ENCODE assay signal across 18 cellular contexts in the genomic region with DNA sequence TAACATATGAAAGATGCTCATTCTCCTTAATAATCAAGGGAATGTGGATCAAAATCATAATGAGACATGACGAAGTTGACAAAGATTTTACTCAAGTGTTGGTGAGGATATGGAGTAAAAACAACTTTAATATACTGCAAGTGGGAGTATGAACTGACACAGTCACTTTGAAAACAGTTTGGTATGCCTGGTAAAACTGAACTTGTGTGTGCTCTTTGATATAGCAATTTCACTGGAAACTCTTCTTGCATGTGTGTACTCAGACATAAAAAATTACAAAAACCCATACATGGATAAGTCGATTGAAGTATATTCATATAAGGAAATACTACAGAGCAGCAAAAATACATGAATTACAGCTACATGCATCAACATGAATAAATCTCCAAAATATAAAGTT.
DNase-seq lines count a peak whose midpoint lies in the region; ATAC-seq and TF ChIP-seq lines count a peak whose summit lies in the region.
"Had no signal": no experiment of that assay in that cellular context is flagged by ENCODE, and none has a peak within 500 bp of the region (broad histone marks: within the 10 kb centered on the region; RNA-seq: fewer than 3 reads in every experiment).

No MANE protein-coding gene starts in this region.

- H3K4me1 ChIP-seq in smooth muscle cell (ENCODE audit: low read depth): no peaks in the 10 kb centered on the region
- H3K4me1 ChIP-seq: Caco-2 had no signal

- no peak for TF ChIP-seq CTCF in 22Rv1 (IDR thresholded peaks at IDR 0.05)
- TF ChIP-seq CTCF in smooth muscle cell (IDR thresholded peaks at IDR 0.05; ENCODE audit: borderline replicate concordance, insufficient read depth, poor library complexity, severe bottlenecking): no peak

- H3K36me3 Mint-ChIP-seq in activated CD4-positive, alpha-beta T cell treated with anti-CD3 and anti-CD28 coated beads for 36 hours (ENCODE audit: low read depth): no peaks in the 10 kb centered on the region
- H3K36me3 Mint-ChIP-seq: CD8-positive, alpha-beta T cell had no signal

- no peaks in the 10 kb centered on the region for H3K9me3 ChIP-seq in smooth muscle cell (replicated peaks; ENCODE audit: low read depth)

- no peaks in the 10 kb centered on the region for H4K20me1 ChIP-seq in smooth muscle cell (ENCODE audit: low read depth)
- H4K20me1 ChIP-seq: BLaER1 treated with 17β-estradiol and CSF1 and Interleukin-3, amounts not matched to agents 10 nM and 100 nM had no signal

- H3K79me2 ChIP-seq in smooth muscle cell (ENCODE audit: low read depth): no peaks in the 10 kb centered on the region

- CTCF ChIA-PET in activated CD4-positive, alpha-beta T cell treated with anti-CD3 and anti-CD28 coated beads for 36 hours (lab: Charles Lee): no interaction called here

- DNase-seq in activated CD4-positive, alpha-beta T cell treated with anti-CD3 and anti-CD28 coated beads for 36 hours: no peak
- no peak for DNase-seq in activated CD4-positive, alpha-beta T cell treated with anti-CD3 and anti-CD28 coated beads, Interleukin-2, amount 50 U/mL, for 4 hours
- no peak for DNase-seq in smooth muscle cell (lab: John Stamatoyannopoulos, UW; ENCODE audit: unreplicated experiment)
- no peak for DNase-seq in AG20443 (ENCODE audit: low spot score)
- DNase-seq: 8988T; ACHN; AML-193; Caco-2; Calu3; CD4-positive, alpha-beta T cell; CD8-positive, alpha-beta T cell; DMS79 treated with DMSO at 0.1 percent for 48 hours; GF-D8 had no signal

- no peak overlapping the region for H3K4me3 ChIP-seq in smooth muscle cell
- H3K4me3 ChIP-seq: BLaER1 treated with 17β-estradiol and CSF1 and Interleukin-3, amounts not matched to agents 10 nM and 100 nM had no signal

- no peak overlapping the region for H3K9ac ChIP-seq in smooth muscle cell (ENCODE audit: low read depth)

- H3K4me2 ChIP-seq in smooth muscle cell: no peak overlapping the region

- H3K4me3 Mint-ChIP-seq in activated CD4-positive, alpha-beta T cell treated with anti-CD3 and anti-CD28 coated beads for 36 hours: no peak overlapping the region
- H3K4me3 Mint-ChIP-seq: B cell; CD4-positive, alpha-beta T cell; CD8-positive, alpha-beta T cell had no signal

- no peaks in the 10 kb centered on the region for H3F3A ChIP-seq in smooth muscle cell (ENCODE audit: low read depth)

- intact Hi-C loops in activated CD4-positive, alpha-beta T cell treated with anti-CD3 and anti-CD28 coated beads for 36 hours (cut with DNase I, micrococcal nuclease): no loop called here

- POLR2A ChIA-PET in activated CD4-positive, alpha-beta T cell treated with anti-CD3 and anti-CD28 coated beads for 36 hours (lab: Charles Lee): interaction anchor here (1.1 kb wide), 1 partner anchor 96 kb away, joined by 3 read pairs; no protein-coding TSS in a partner anchor

- no peaks in the 10 kb centered on the region for H3K27me3 ChIP-seq in smooth muscle cell (ENCODE audit: low read depth)
- H3K27me3 ChIP-seq: BLaER1 treated with 17β-estradiol and CSF1 and Interleukin-3, amounts not matched to agents 10 nM and 100 nM had no signal

- peak overlapping the region; percentile 36; the same call in 1 of the 2 replicates for H3K27ac ChIP-seq in 22Rv1
- H3K27ac ChIP-seq in smooth muscle cell (ENCODE audit: low read depth): no peak overlapping the region
- H3K27ac ChIP-seq: C4-2B had no signal

- H3K36me3 ChIP-seq in smooth muscle cell (ENCODE audit: low read depth): no peaks in the 10 kb centered on the region
- H3K36me3 ChIP-seq: BLaER1 treated with 17β-estradiol and CSF1 and Interleukin-3, amounts not matched to agents 10 nM and 100 nM had no signal

- H3K27me3 Mint-ChIP-seq in activated CD4-positive, alpha-beta T cell treated with anti-CD3 and anti-CD28 coated beads for 36 hours: no peaks in the 10 kb centered on the region
- H3K27me3 Mint-ChIP-seq: B cell; CD4-positive, alpha-beta T cell had no signal

- peak; percentile 72 for ATAC-seq in activated CD4-positive, alpha-beta T cell treated with anti-CD3 and anti-CD28 coated beads for 36 hours
- no peak for ATAC-seq in HG02642 (IDR thresholded peaks at IDR 0.05; ENCODE audit: poor library complexity, unreplicated experiment)
- ATAC-seq: CD8-positive, alpha-beta T cell had no signal

- WGBS in smooth muscle cell (ENCODE audit: low lambda C conversion rate): 92% methylated on average over 2 of the region's 2 CpGs

- no peak overlapping the region for H3K27ac Mint-ChIP-seq in activated CD4-positive, alpha-beta T cell treated with anti-CD3 and anti-CD28 coated beads for 36 hours
- H3K27ac Mint-ChIP-seq: B cell; CD4-positive, alpha-beta T cell; CD8-positive, alpha-beta T cell had no signal

- peak overlapping the region; percentile 10 for H2AFZ ChIP-seq in smooth muscle cell (ENCODE audit: low read depth)

- H3K4me1 Mint-ChIP-seq in activated CD4-positive, alpha-beta T cell treated with anti-CD3 and anti-CD28 coated beads for 36 hours: no peaks in the 10 kb centered on the region

- H3K9me3 Mint-ChIP-seq in activated CD4-positive, alpha-beta T cell treated with anti-CD3 and anti-CD28 coated beads for 36 hours (ENCODE audit: low read depth): no peaks in the 10 kb centered on the region
- H3K9me3 Mint-ChIP-seq: CD4-positive, alpha-beta T cell; CD8-positive, alpha-beta T cell had no signal
